In the genomic region with DNA sequence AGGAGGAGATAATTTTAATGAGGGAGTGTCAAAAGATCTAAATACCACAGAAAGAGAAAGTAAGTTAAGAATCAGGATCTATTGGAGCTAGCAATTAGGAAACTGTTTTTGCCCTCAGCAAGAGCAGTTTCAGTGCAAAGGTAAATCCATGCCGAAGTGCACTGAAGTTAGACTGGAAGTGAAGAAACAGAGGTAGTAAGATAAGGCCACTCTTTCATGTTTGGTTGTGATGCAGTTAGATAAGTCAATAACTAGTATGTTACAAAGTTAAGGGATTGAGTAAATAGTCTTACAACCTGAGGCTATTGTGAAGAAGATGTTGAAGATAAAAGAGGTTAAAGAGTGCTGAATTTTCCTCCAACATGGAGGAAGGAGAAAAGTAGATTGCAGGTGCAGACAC, we compare ENCODE assay signal across 16 cellular contexts. TPM values are rescaled to one million over a fixed set of nuclear protein-coding genes. Genes with fewer than 3 reads are reported as not detected.
DNase-seq lines count a peak whose midpoint lies in the region; TF ChIP-seq lines count a peak whose summit lies in the region.
"Had no signal": no experiment of that assay in that cellular context is flagged by ENCODE, and none has a peak within 500 bp of the region (broad histone marks: within the 10 kb centered on the region; RNA-seq: fewer than 3 reads in every experiment).

No MANE protein-coding gene starts in this region.

- no CpG with 5 or more reads among the region's 1 CpG for WGBS in trophoblast cell (ENCODE audit: extremely low coverage, insufficient coverage, insufficient read length)
- WGBS in testis, 2 donors: 92 to 96% methylated on average over 1 of the region's 1 CpG
- 75 to 97% methylated on average over 1 of the region's 1 CpG for WGBS in GM23248 (ENCODE audit: low coverage in 1 of 2, low lambda C conversion rate in 2 of 2, missing lambda C conversion rate in 2 of 2), 2 experiments

- no peak overlapping the region for H4K8ac ChIP-seq in trophoblast cell (ENCODE audit: low read depth, low read length)

- no peak overlapping the region for H2BK5ac ChIP-seq in trophoblast cell (ENCODE audit: low read depth, low read length, poor library complexity)

- H3K27ac ChIP-seq in OCI-LY7 (ENCODE audit: low read depth, low read length, poor library complexity, severe bottlenecking): no peak overlapping the region
- H3K27ac ChIP-seq in trophoblast cell (ENCODE audit: low read depth, low read length): no peak overlapping the region
- H3K27ac ChIP-seq in testis: no peak overlapping the region
- H3K27ac ChIP-seq in GM23248: no peak overlapping the region

- H3K23ac ChIP-seq in trophoblast cell (ENCODE audit: low read length): no peak overlapping the region

- no peak overlapping the region for H3K9ac ChIP-seq in trophoblast cell (ENCODE audit: low read length)
- no peak overlapping the region for H3K9ac ChIP-seq in GM23248

- TF ChIP-seq CTCF in OCI-LY7 (conservative IDR thresholded peaks at IDR 0.05; ENCODE audit: low read length) (no peak), testis (IDR thresholded peaks at IDR 0.05) (no peak)

- POLR2A ChIA-PET in OCI-LY7 (lab: Charles Lee): interaction anchor here (0.6 to 1.0 kb wide), 7 partner anchors 11 to 277 kb away, joined by 3 to 6 read pairs (median 3); no protein-coding TSS in a partner anchor

- H3K4me1 ChIP-seq in OCI-LY7 (ENCODE audit: insufficient read depth, low read length, poor library complexity, severe bottlenecking): peaks cover 76% of the 10 kb centered on the region
- H3K4me1 ChIP-seq in trophoblast cell (ENCODE audit: control insufficient read depth in 1 of 2, insufficient read depth in 2 of 2, low read length in 2 of 2): no peaks in the 10 kb centered on the region
- H3K4me1 ChIP-seq in testis: no peaks in the 10 kb centered on the region
- no peaks in the 10 kb centered on the region for H3K4me1 ChIP-seq in GM23248 (ENCODE audit: insufficient read depth)
- H3K4me1 ChIP-seq: BE2C had no signal

- DNase-seq in OCI-LY7 (ENCODE audit: low spot score) (no peak), islet precursor cell (peak; percentile 16), trophoblast cell (peak; percentile 8 to 59), testis (no peak), GM23248 (no peak)
- no peak for DNase-seq in activated naive CD4-positive, alpha-beta T cell treated with anti-CD3 and anti-CD28 coated beads, Interleukin-2, amount 50 U/mL, for 16 hours
- DNase-seq: ACHN; BE2C; C1 segment of cervical spinal cord; CD4-positive, CD25-positive, alpha-beta regulatory T cell; CD8-positive, alpha-beta memory T cell; COR-L47; GDM1; GOT3; H7; HFFc6 had no signal

- H2AK5ac ChIP-seq in trophoblast cell (ENCODE audit: low read length): no peak overlapping the region

- BruUV-seq in OCI-LY7 (replicated peaks; lab: Mats Ljungman, UMichigan): no TSS peak

- no peak overlapping the region for H3K4me3 ChIP-seq in OCI-LY7 (ENCODE audit: low read depth, low read length, poor library complexity, severe bottlenecking)
- H3K4me3 ChIP-seq in trophoblast cell (ENCODE audit: low read depth, low read length): no peak overlapping the region
- no peak overlapping the region for H3K4me3 ChIP-seq in testis
- H3K4me3 ChIP-seq in GM23248: no peak overlapping the region

- H3K4me2 ChIP-seq in OCI-LY7 (ENCODE audit: low read length) (peak overlapping the region; percentile 27), trophoblast cell (ENCODE audit: low read length) (no peak overlapping the region), GM23248 (ENCODE audit: unreplicated experiment) (no peak overlapping the region)

- TF ChIP-seq POLR2A in testis (IDR thresholded peaks at IDR 0.05): no peak

- H2AFZ ChIP-seq in OCI-LY7 (ENCODE audit: low read length) (peak overlapping the region; percentile 45), trophoblast cell (ENCODE audit: insufficient read depth, low read length, poor library complexity) (no peak overlapping the region), GM23248 (no peak overlapping the region)

- H3K79me1 ChIP-seq in trophoblast cell (ENCODE audit: low read length): peaks cover 2% of the 10 kb centered on the region

- no peaks in the 10 kb centered on the region for H3K36me3 ChIP-seq in OCI-LY7 (ENCODE audit: insufficient read depth, low read length)
- H3K36me3 ChIP-seq in trophoblast cell (ENCODE audit: control insufficient read depth in 1 of 2, insufficient read depth in 2 of 2, low read length in 2 of 2): peaks cover 0 to 7% of the 10 kb centered on the region in 2 experiments
- no peaks in the 10 kb centered on the region for H3K36me3 ChIP-seq in testis (ENCODE audit: low read depth, missing control alignments)
- no peaks in the 10 kb centered on the region for H3K36me3 ChIP-seq in GM23248 (ENCODE audit: low read depth)
- H3K36me3 ChIP-seq: BE2C had no signal

- H3K14ac ChIP-seq in trophoblast cell (ENCODE audit: low read length): no peak overlapping the region

- H3K27me3 ChIP-seq in trophoblast cell (ENCODE audit: insufficient read depth, low read length) (no peaks in the 10 kb centered on the region), testis (no peaks in the 10 kb centered on the region), GM23248 (replicated peaks; ENCODE audit: insufficient read depth) (no peaks in the 10 kb centered on the region)
- H3K27me3 ChIP-seq: BE2C had no signal

- H3K9me2 ChIP-seq in OCI-LY7 (ENCODE audit: insufficient read depth, low read length) (no peaks in the 10 kb centered on the region), GM23248 (ENCODE audit: insufficient read depth) (no peaks in the 10 kb centered on the region)

- no peak overlapping the region for H2BK120ac ChIP-seq in trophoblast cell (ENCODE audit: insufficient read depth, low read length, poor library complexity)

- no peaks in the 10 kb centered on the region for H3F3A ChIP-seq in GM23248 (ENCODE audit: insufficient read depth)

- no peak overlapping the region for H4K91ac ChIP-seq in trophoblast cell (ENCODE audit: low read depth, low read length)

- CTCF ChIA-PET in OCI-LY7 (lab: Charles Lee; ENCODE audit: unreplicated experiment): interaction anchor here (1.0 kb wide), 1 partner anchor 17 kb away, joined by 3 read pairs; no protein-coding TSS in a partner anchor

- H3K18ac ChIP-seq in trophoblast cell (ENCODE audit: low read length): no peak overlapping the region

- H4K20me1 ChIP-seq in OCI-LY7 (ENCODE audit: insufficient read depth, low read length) (no peaks in the 10 kb centered on the region), GM23248 (ENCODE audit: insufficient read depth) (no peaks in the 10 kb centered on the region)

- H3K79me2 ChIP-seq in OCI-LY7 (ENCODE audit: insufficient read depth, low read depth, low read length): no peaks in the 10 kb centered on the region
- no peaks in the 10 kb centered on the region for H3K79me2 ChIP-seq in trophoblast cell (ENCODE audit: control insufficient read depth, insufficient read depth, low read length, poor library complexity)
- H3K79me2 ChIP-seq in GM23248 (ENCODE audit: insufficient read depth): no peaks in the 10 kb centered on the region

- H3K4ac ChIP-seq in trophoblast cell (ENCODE audit: low read depth, low read length): no peak overlapping the region

- H4K12ac ChIP-seq in trophoblast cell (ENCODE audit: low read depth, low read length): no peak overlapping the region

- intact Hi-C loops in OCI-LY7 (cut with micrococcal nuclease; ENCODE audit: unreplicated experiment) (loop anchor here (10.0 kb wide), 1 partner anchor 461 kb away; a partner anchor contains a TSS), testis (cut with DNase I; ENCODE audit: low total_unique reads) (no loop called here)

- H2BK12ac ChIP-seq in trophoblast cell (ENCODE audit: low read length): no peak overlapping the region

- H3K9me3 ChIP-seq in OCI-LY7 (ENCODE audit: low read length) (no peaks in the 10 kb centered on the region), trophoblast cell (ENCODE audit: insufficient read depth, low read depth, low read length) (peaks cover 2% of the 10 kb centered on the region), testis (no peaks in the 10 kb centered on the region), GM23248 (ENCODE audit: low read depth) (no peaks in the 10 kb centered on the region)
- H3K9me3 ChIP-seq: BE2C had no signal

- in situ Hi-C loops in GM23248 (cut with MboI): loop anchor here (25.0 kb wide), 1 partner anchor 253 kb away; a partner anchor contains a TSS

RNA-seq across cellular contexts. Expression of a gene that starts 46.7 kb away (rescaled TPM):
- total RNA-seq in OCI-LY7 (2014; rRNA removed; shearing (Covaris generic)): not detected in 2 replicates
- total RNA-seq in OCI-LY7 (2022) (not detected in 2 replicates), testis (under 1 TPM in 1 of 2 donors, not detected in 1; 0.79 TPM)
- polyA plus RNA-seq in trophoblast cell (2013): 0.24 and 0.29 TPM in 2 replicates
- polyA plus RNA-seq in testis (ENCODE audit: insufficient read depth, low read depth, low replicate concordance) (not detected), GM23248 (2016; fragmentation: Nextera tagmentation; extraction: Ambion mirVana) (not detected in 2 replicates)
- total RNA-seq in GM23248 (2014; rRNA removed; shearing (Covaris generic)): not detected in 2 replicates
- total RNA-seq: CD4-positive, CD25-positive, alpha-beta regulatory T cell; CD8-positive, alpha-beta memory T cell; HFFc6 had no signal
- polyA plus RNA-seq: CD4-positive, CD25-positive, alpha-beta regulatory T cell; CD8-positive, alpha-beta memory T cell had no signal

Comparison
In these comparisons a context has a peak if more than half of its experiments do, and no peak if none do; other contexts are left out.
1. DNase-seq: peak in islet precursor cell (single experiment) and trophoblast cell (2 of 2); none in OCI-LY7 (single experiment), testis (single experiment), activated naive CD4-positive, alpha-beta T cell treated with anti-CD3 and anti-CD28 coated beads, Interleukin-2, amount 50 U/mL, for 16 hours (single experiment) and GM23248 (single experiment).